Comparison of ENCODE assay signal across 8 cellular contexts in genomic region chr4:40976343-40976742, GRCh38.
DNase-seq lines count a peak whose midpoint lies in the region; ATAC-seq and TF ChIP-seq lines count a peak whose summit lies in the region.

No MANE protein-coding gene starts in this region.

- H3K4me3 Mint-ChIP-seq in chondrocyte (ENCODE audit: unreplicated experiment), result no peak overlapping the region

- peak overlapping the region; percentile 59 for H3K27ac Mint-ChIP-seq in chondrocyte (ENCODE audit: unreplicated experiment)

- H3K4me3 ChIP-seq in HAP-1, result no peak overlapping the region

- H3K36me3 Mint-ChIP-seq in chondrocyte (ENCODE audit: low read depth), result peaks cover 8% of the 10 kb centered on the region

- peaks cover 14% of the 10 kb centered on the region for H3K4me1 Mint-ChIP-seq in chondrocyte (ENCODE audit: low read depth)

- in situ Hi-C loops in HAP-1 (cut with MboI; ENCODE audit: low sequenced_read_pairs), result loop anchor here (5.0 kb wide), 1 partner anchor 236 kb away; the partner anchor contains the start of gene APBB2

- H3K36me3 ChIP-seq in HAP-1 (replicated peaks), result no peaks in the 10 kb centered on the region

- H3K27me3 Mint-ChIP-seq in chondrocyte (ENCODE audit: low read depth), result no peaks in the 10 kb centered on the region

- H3K4me1 ChIP-seq in HAP-1, result 0 out of 2 replicates have a peak, but pooled peaks cover 3% of the 10 kb centered on the region

- TF ChIP-seq CTCF in chondrocyte (IDR thresholded peaks at IDR 0.05), result peak; percentile 97

- DNase-seq in DMS 273 treated with DMSO at 0.1 percent for 48 hours (lab: John Stamatoyannopoulos, UW), result peak; percentile 5
- DNase-seq in HAP-1 (ENCODE audit: low spot score in 2 of 2), result peak; percentile 62 to 72
- DNase-seq in NCI-H526 treated with DMSO at 0.1 percent for 48 hours (lab: John Stamatoyannopoulos, UW), result peak; percentile 25
- no peak for DNase-seq in chondrocyte (ENCODE audit: low spot score)
- DNase-seq in medulla oblongata (ENCODE audit: extremely low spot score), result peak; percentile 62
- no peak for DNase-seq in effector CD4-positive, alpha-beta T cell

- ATAC-seq in HG03354 (IDR thresholded peaks at IDR 0.05; ENCODE audit: poor library complexity, severe bottlenecking, unreplicated experiment) (no peak), HG03457 (IDR thresholded peaks at IDR 0.05; ENCODE audit: unreplicated experiment) (no peak)

- H3K9me3 Mint-ChIP-seq in chondrocyte (ENCODE audit: low read depth), result no peaks in the 10 kb centered on the region

- H3K27me3 ChIP-seq in HAP-1 (ENCODE audit: low read depth), result no peaks in the 10 kb centered on the region

- H3K9me3 ChIP-seq in HAP-1, result no peaks in the 10 kb centered on the region

Comparison
In these comparisons a context has a peak if more than half of its experiments do, and no peak if none do; other contexts are left out.
1. DNase-seq: peak in DMS 273 treated with DMSO at 0.1 percent for 48 hours (single experiment), HAP-1 (2 of 2), NCI-H526 treated with DMSO at 0.1 percent for 48 hours (single experiment) and medulla oblongata (single experiment); none in chondrocyte (single experiment) and effector CD4-positive, alpha-beta T cell (single experiment).